ENCODE assay signal across 8 cellular contexts in the genomic region with DNA sequence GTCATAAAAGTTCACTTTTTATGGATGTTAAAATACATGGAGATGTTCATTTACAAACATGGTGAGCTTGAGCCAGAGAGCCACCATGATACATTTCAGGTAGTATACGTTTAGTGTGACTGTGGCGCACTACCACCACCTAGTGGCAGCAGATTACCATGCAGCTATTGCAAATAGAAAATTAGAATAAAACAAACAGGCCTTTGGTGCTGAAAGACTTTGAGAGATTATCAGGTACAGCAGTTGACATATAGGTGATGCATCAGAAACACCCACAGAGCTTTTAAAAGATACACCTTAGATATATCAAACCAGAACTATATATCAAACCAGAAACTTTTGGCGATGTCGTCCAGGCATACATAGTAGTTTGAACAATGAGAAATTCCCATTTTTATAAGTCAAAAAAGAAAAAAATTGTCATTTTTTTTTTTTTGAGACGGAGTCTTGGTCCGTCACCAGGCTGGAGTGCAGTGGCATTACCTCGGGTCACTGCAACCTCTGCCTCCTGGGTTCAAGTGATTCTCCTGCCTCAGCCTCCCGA. TPM values are rescaled to one million over a fixed set of nuclear protein-coding genes. Genes with fewer than 3 reads are reported as not detected.
DNase-seq lines count a peak whose midpoint lies in the region; ATAC-seq and TF ChIP-seq lines count a peak whose summit lies in the region.

No MANE protein-coding gene starts in this region.

- DNase-seq in CD14-positive monocyte (ENCODE audit: low spot score) (peak; percentile 56), NCI-H1092 (lab: John Stamatoyannopoulos, UW) (peak; percentile 27), T-helper 9 cell (peak; percentile 76), astrocyte of the cerebellum (ENCODE audit: low read depth) (peak; percentile 53), iPS DF 4.7 (ENCODE audit: extremely low read depth, low spot score) (peak; percentile 53)
- peak; percentile 88 for DNase-seq in stimulated activated CD4-positive, alpha-beta T cell treated with anti-CD3 and anti-CD28 coated beads, Interleukin-15, amount 100 ng/mL, for 24 hours

- H3K27ac Mint-ChIP-seq in CD14-positive monocyte = no peak overlapping the region

- intact Hi-C loops in CD14-positive monocyte (cut with micrococcal nuclease) = loop anchor here in 1 of 2 donors (5.0 kb wide), 1 partner anchor 164 kb away; no protein-coding TSS in a partner anchor

- H3K4me3 ChIP-seq in astrocyte of the cerebellum (ENCODE audit: low read depth, low read length) = no peak overlapping the region

- no peaks in the 10 kb centered on the region for H3K27me3 Mint-ChIP-seq in CD14-positive monocyte (ENCODE audit: low read depth in 3 of 3)

- no peaks in the 10 kb centered on the region for H3K36me3 Mint-ChIP-seq in CD14-positive monocyte

- TF ChIP-seq CTCF in CD14-positive monocyte (IDR thresholded peaks at IDR 0.05) (peak; percentile 93), astrocyte of the cerebellum (IDR thresholded peaks at IDR 0.05; ENCODE audit: low read depth, low read length, missing control alignments) (peak; percentile 93)

- in situ Hi-C loops in astrocyte of the cerebellum (cut with HindIII; ENCODE audit: low sequenced_read_pairs) = no loop called here

- no peak overlapping the region for H3K4me3 Mint-ChIP-seq in CD14-positive monocyte

- ATAC-seq in GM19468 (IDR thresholded peaks at IDR 0.05; ENCODE audit: extremely low read depth, unreplicated experiment) = peak; percentile 58
- no peak for ATAC-seq in GM18502 (IDR thresholded peaks at IDR 0.05; ENCODE audit: poor library complexity, unreplicated experiment)

- no peaks in the 10 kb centered on the region for H3K9me3 Mint-ChIP-seq in CD14-positive monocyte

- peaks cover 3% of the 10 kb centered on the region for H3K4me1 Mint-ChIP-seq in CD14-positive monocyte

RNA-seq across cellular contexts. Expression of gene ICE2, which starts 42.0 kb away (rescaled TPM):
- 10 to 100 TPM; 24.8 to 27.0 TPM for polyA plus RNA-seq in CD14-positive monocyte

Comparison
In these comparisons a context has a peak if more than half of its experiments do, and no peak if none do; other contexts are left out.
1. DNase-seq: peak in every context shown above with its lines; median percentile 88 in stimulated activated CD4-positive, alpha-beta T cell treated with anti-CD3 and anti-CD28 coated beads, Interleukin-15, amount 100 ng/mL, for 24 hours; 76 in T-helper 9 cell; 56 in CD14-positive monocyte; 53 in astrocyte of the cerebellum; 53 in iPS DF 4.7; 27 in NCI-H1092.